ENCODE assay signal across 8 cellular contexts in genomic region chr16:85528528-85529387, GRCh38.
DNase-seq lines count a peak whose midpoint lies in the region; ATAC-seq and TF ChIP-seq lines count a peak whose summit lies in the region.

No MANE protein-coding gene starts in this region.

- no peak overlapping the region for H3K4me3 ChIP-seq in NB4 (ENCODE audit: low read depth, low read length)
- no peak overlapping the region for H3K4me3 ChIP-seq in body of pancreas

- no peaks in the 10 kb centered on the region for H3K4me1 Mint-ChIP-seq in CD4-positive, alpha-beta T cell (ENCODE audit: low read depth)
- peaks cover 52% of the 10 kb centered on the region for H3K4me1 Mint-ChIP-seq in nephron

- H3K9me3 ChIP-seq in CD4-positive, alpha-beta T cell (ENCODE audit: control insufficient read depth, low read length): no peaks in the 10 kb centered on the region
- H3K9me3 ChIP-seq in body of pancreas: no peaks in the 10 kb centered on the region

- ATAC-seq in CD4-positive, alpha-beta T cell (ENCODE audit: poor library complexity): no peak
- ATAC-seq in body of pancreas: no peak
- no peak for ATAC-seq in GM19351 (IDR thresholded peaks at IDR 0.05; ENCODE audit: unreplicated experiment)

- TF ChIP-seq POLR2A in NB4 (IDR thresholded peaks at IDR 0.05; ENCODE audit: extremely low read depth, insufficient read length) (no peak), body of pancreas (IDR thresholded peaks at IDR 0.05) (no peak)

- intact Hi-C loops in CD4-positive, alpha-beta T cell (cut with DNase I, micrococcal nuclease): loop anchor here in 1 of 2 experiments (2.0 kb wide), 1 partner anchor 82 kb away; no protein-coding TSS in a partner anchor
- intact Hi-C loops in body of pancreas (cut with DNase I): no loop called here

- no peaks in the 10 kb centered on the region for H3K27me3 Mint-ChIP-seq in CD4-positive, alpha-beta T cell
- H3K27me3 Mint-ChIP-seq in nephron (ENCODE audit: low read depth): no peaks in the 10 kb centered on the region

- H3K9me3 Mint-ChIP-seq in CD4-positive, alpha-beta T cell: no peaks in the 10 kb centered on the region
- H3K9me3 Mint-ChIP-seq in nephron: no peaks in the 10 kb centered on the region

- H3K27ac ChIP-seq in CD4-positive, alpha-beta T cell (ENCODE audit: low read depth, low read length): no peak overlapping the region
- H3K27ac ChIP-seq in body of pancreas: no peak overlapping the region

- peak; percentile 35 for TF ChIP-seq CTCF in CD4-positive, alpha-beta T cell (IDR thresholded peaks at IDR 0.05)
- TF ChIP-seq CTCF in NB4 (IDR thresholded peaks at IDR 0.05; ENCODE audit: low read depth, low read length) (peak; percentile 54), body of pancreas (IDR thresholded peaks at IDR 0.05) (peak in 5 of 7 experiments; percentile 15 to 33 (median 26)), nephron (IDR thresholded peaks at IDR 0.05; ENCODE audit: unreplicated experiment in 3 of 3) (peak in 2 of 3 experiments; percentile 22 to 41)

- POLR2A ChIA-PET in CD4-positive, alpha-beta T cell (lab: Charles Lee): interaction anchor here (0.9 kb wide), 1 partner anchor 26 kb away, joined by 3 read pairs; no protein-coding TSS in a partner anchor

- no peaks in the 10 kb centered on the region for H3K36me3 Mint-ChIP-seq in CD4-positive, alpha-beta T cell (ENCODE audit: low read depth)
- H3K36me3 Mint-ChIP-seq in nephron (ENCODE audit: low read depth): no peaks in the 10 kb centered on the region

- CTCF ChIA-PET in CD4-positive, alpha-beta T cell (lab: Charles Lee): interaction anchor here (0.8 to 1.6 kb wide), 3 partner anchors 82 to 108 kb away, joined by 3 to 4 read pairs (median 3); no protein-coding TSS in a partner anchor

- no peaks in the 10 kb centered on the region for H3K27me3 ChIP-seq in CD4-positive, alpha-beta T cell (ENCODE audit: control insufficient read depth, insufficient read depth, low read length)
- no peaks in the 10 kb centered on the region for H3K27me3 ChIP-seq in body of pancreas

- H3K4me1 ChIP-seq in body of pancreas: peaks cover 14% of the 10 kb centered on the region

- peak in 2 of 10 experiments; percentile 8 to 12 for DNase-seq in CD4-positive, alpha-beta T cell
- DNase-seq in NB4 (ENCODE audit: low read depth) (peak; percentile 45), body of pancreas (no peak), NCI-H446 (lab: John Stamatoyannopoulos, UW) (no peak), NOMO-1 treated with dmso at 0.1 percent for 144 hours (lab: John Stamatoyannopoulos, UW; ENCODE audit: unreplicated experiment) (no peak), NCI-H1417 (lab: John Stamatoyannopoulos, UW) (no peak)

- H3K36me3 ChIP-seq in body of pancreas (replicated peaks in 1 of 2; ENCODE audit: insufficient read depth in 1 of 2, low read depth in 2 of 2): no peaks in the 10 kb centered on the region

- H3K27ac Mint-ChIP-seq in CD4-positive, alpha-beta T cell: no peak overlapping the region
- H3K27ac Mint-ChIP-seq in nephron: peak overlapping the region in 2 of 3 experiments; percentile 27 to 73

- no peak overlapping the region for H3K4me3 Mint-ChIP-seq in CD4-positive, alpha-beta T cell
- H3K4me3 Mint-ChIP-seq in nephron: no peak overlapping the region

- WGBS in body of pancreas, 2 donors: 88 to 90% methylated on average over 21 of the region's 21 CpGs
